ENCODE assay signal across 1 cellular context in the genomic region with DNA sequence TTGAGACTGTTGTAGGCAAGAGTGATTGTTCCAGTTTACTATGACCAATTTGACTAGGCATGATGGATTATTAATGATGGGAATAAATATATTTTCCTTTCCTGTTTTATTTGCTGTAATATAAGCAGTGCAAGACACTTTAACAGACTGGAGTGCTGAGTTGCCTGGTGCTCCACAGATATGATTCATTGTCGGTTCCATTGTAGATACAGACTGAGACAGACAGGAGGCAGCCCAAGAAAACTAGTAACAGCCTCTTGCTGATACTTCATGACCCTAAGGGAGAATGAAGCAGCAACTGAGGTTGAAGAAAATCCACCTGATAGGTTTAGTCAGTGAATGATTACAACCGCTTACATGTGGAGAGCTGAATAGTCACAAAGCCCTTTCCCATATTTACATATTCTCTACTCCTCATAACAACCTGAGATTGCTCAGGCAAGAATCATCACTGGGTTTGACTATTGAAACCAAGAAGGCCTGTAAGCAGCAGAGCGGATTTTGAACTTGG.
TF ChIP-seq lines count a peak whose summit lies in the region.

No MANE protein-coding gene starts in this region.

TF ChIP-seq in GM23338, 12 proteins besides CTCF, POLR2A, EP300 and RAD21 (continued from another document):
- TF ChIP-seq, protein P1, sequence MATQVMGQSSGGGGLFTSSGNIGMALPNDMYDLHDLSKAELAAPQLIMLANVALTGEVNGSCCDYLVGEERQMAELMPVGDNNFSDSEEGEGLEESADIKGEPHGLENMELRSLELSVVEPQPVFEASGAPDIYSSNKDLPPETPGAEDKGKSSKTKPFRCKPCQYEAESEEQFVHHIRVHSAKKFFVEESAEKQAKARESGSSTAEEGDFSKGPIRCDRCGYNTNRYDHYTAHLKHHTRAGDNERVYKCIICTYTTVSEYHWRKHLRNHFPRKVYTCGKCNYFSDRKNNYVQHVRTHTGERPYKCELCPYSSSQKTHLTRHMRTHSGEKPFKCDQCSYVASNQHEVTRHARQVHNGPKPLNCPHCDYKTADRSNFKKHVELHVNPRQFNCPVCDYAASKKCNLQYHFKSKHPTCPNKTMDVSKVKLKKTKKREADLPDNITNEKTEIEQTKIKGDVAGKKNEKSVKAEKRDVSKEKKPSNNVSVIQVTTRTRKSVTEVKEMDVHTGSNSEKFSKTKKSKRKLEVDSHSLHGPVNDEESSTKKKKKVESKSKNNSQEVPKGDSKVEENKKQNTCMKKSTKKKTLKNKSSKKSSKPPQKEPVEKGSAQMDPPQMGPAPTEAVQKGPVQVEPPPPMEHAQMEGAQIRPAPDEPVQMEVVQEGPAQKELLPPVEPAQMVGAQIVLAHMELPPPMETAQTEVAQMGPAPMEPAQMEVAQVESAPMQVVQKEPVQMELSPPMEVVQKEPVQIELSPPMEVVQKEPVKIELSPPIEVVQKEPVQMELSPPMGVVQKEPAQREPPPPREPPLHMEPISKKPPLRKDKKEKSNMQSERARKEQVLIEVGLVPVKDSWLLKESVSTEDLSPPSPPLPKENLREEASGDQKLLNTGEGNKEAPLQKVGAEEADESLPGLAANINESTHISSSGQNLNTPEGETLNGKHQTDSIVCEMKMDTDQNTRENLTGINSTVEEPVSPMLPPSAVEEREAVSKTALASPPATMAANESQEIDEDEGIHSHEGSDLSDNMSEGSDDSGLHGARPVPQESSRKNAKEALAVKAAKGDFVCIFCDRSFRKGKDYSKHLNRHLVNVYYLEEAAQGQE (IDR thresholded peaks at IDR 0.05; ENCODE audit: unreplicated experiment), result no peak
